ENCODE assay signal across 2 cellular contexts in genomic region chr6:57172136-57173055, GRCh38.
TF ChIP-seq lines count a peak whose summit lies in the region.

TSS of gene BAG2 (plus strand) at chr6:57172326. CDS start at chr6:57172698, 372 bp downstream.

TF ChIP-seq in HEK293, 187 proteins besides CTCF, POLR2A, EP300 and RAD21 (continues in another document):
- TF ChIP-seq REST (tag by site-specific recombination; IDR thresholded peaks at IDR 0.05) = peak; percentile 19; the same call in 1 of the 2 replicates
- no peak for TF ChIP-seq ZFP41 (tag by site-specific recombination; IDR thresholded peaks at IDR 0.05; ENCODE audit: borderline replicate concordance)
- TF ChIP-seq, protein P1, sequence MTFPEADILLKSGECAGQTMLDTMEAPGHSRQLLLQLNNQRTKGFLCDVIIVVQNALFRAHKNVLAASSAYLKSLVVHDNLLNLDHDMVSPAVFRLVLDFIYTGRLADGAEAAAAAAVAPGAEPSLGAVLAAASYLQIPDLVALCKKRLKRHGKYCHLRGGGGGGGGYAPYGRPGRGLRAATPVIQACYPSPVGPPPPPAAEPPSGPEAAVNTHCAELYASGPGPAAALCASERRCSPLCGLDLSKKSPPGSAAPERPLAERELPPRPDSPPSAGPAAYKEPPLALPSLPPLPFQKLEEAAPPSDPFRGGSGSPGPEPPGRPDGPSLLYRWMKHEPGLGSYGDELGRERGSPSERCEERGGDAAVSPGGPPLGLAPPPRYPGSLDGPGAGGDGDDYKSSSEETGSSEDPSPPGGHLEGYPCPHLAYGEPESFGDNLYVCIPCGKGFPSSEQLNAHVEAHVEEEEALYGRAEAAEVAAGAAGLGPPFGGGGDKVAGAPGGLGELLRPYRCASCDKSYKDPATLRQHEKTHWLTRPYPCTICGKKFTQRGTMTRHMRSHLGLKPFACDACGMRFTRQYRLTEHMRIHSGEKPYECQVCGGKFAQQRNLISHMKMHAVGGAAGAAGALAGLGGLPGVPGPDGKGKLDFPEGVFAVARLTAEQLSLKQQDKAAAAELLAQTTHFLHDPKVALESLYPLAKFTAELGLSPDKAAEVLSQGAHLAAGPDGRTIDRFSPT (tag by site-specific recombination; IDR thresholded peaks at IDR 0.05) = peak; percentile 57; the same call in 1 of the 2 replicates
- TF ChIP-seq ZNF701 (tag by site-specific recombination; IDR thresholded peaks at IDR 0.05) = no peak
- TF ChIP-seq ZNF114 (tag by site-specific recombination; IDR thresholded peaks at IDR 0.05) = no peak
- TF ChIP-seq, protein P2, sequence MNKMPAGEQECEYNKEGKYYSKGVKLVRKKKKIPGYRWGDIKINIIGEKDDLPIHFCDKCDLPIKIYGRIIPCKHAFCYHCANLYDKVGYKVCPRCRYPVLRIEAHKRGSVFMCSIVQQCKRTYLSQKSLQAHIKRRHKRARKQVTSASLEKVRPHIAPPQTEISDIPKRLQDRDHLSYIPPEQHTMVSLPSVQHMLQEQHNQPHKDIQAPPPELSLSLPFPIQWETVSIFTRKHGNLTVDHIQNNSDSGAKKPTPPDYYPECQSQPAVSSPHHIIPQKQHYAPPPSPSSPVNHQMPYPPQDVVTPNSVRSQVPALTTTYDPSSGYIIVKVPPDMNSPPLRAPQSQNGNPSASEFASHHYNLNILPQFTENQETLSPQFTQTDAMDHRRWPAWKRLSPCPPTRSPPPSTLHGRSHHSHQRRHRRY (tag by site-specific recombination; IDR thresholded peaks at IDR 0.05) = no peak
- TF ChIP-seq ZNF121 (tag by site-specific recombination; IDR thresholded peaks at IDR 0.05) = 0 out of 2 replicates have a peak, but pooled peaks have one; percentile 17
- TF ChIP-seq ZSCAN16 (tag by site-specific recombination; IDR thresholded peaks at IDR 0.05) = no peak
- TF ChIP-seq ZNF302 (tag by site-specific recombination; IDR thresholded peaks at IDR 0.05; ENCODE audit: low read depth) = no peak
- TF ChIP-seq ZBTB8A (tag by site-specific recombination; IDR thresholded peaks at IDR 0.05) = peak; percentile 98
- TF ChIP-seq ZNF341 (tag by site-specific recombination; IDR thresholded peaks at IDR 0.05; ENCODE audit: low read depth) = peak; percentile 55
- TF ChIP-seq, protein P3, sequence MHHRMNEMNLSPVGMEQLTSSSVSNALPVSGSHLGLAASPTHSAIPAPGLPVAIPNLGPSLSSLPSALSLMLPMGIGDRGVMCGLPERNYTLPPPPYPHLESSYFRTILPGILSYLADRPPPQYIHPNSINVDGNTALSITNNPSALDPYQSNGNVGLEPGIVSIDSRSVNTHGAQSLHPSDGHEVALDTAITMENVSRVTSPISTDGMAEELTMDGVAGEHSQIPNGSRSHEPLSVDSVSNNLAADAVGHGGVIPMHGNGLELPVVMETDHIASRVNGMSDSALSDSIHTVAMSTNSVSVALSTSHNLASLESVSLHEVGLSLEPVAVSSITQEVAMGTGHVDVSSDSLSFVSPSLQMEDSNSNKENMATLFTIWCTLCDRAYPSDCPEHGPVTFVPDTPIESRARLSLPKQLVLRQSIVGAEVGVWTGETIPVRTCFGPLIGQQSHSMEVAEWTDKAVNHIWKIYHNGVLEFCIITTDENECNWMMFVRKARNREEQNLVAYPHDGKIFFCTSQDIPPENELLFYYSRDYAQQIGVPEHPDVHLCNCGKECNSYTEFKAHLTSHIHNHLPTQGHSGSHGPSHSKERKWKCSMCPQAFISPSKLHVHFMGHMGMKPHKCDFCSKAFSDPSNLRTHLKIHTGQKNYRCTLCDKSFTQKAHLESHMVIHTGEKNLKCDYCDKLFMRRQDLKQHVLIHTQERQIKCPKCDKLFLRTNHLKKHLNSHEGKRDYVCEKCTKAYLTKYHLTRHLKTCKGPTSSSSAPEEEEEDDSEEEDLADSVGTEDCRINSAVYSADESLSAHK (tag by site-specific recombination; IDR thresholded peaks at IDR 0.05) = peak; percentile 6; the same call in 1 of the 2 replicates
- TF ChIP-seq ZNF707 (tag by site-specific recombination; IDR thresholded peaks at IDR 0.05) = no peak
- TF ChIP-seq GLIS2 (tag by site-specific recombination; IDR thresholded peaks at IDR 0.05) = peak; percentile 93
- no peak for TF ChIP-seq ZNF513 (tag by site-specific recombination; IDR thresholded peaks at IDR 0.05)
- TF ChIP-seq ZSCAN23 (tag by site-specific recombination; IDR thresholded peaks at IDR 0.05) = no peak
- no peak for TF ChIP-seq SALL2 (tag by site-specific recombination; IDR thresholded peaks at IDR 0.05; ENCODE audit: borderline replicate concordance)

TF ChIP-seq in SK-N-SH, 30 proteins besides CTCF, POLR2A, EP300 and RAD21 (continued from another document):
- TF ChIP-seq IRF3 (IDR thresholded peaks at IDR 0.05; ENCODE audit: low read depth, low read length) (no peak), RFX5 (IDR thresholded peaks at IDR 0.05; ENCODE audit: low read length) (no peak), MAX (IDR thresholded peaks at IDR 0.05; ENCODE audit: low read depth) (peak; percentile 33), SIN3A (IDR thresholded peaks at IDR 0.05; ENCODE audit: borderline replicate concordance, low read depth, low read length) (peak; percentile 11; the same call in 1 of the 2 replicates), NFIC (IDR thresholded peaks at IDR 0.05; ENCODE audit: borderline replicate concordance) (no peak), NRF1 (IDR thresholded peaks at IDR 0.05; ENCODE audit: low read depth, low read length) (no peak), FOXJ3 (CRISPR knock-in tag; IDR thresholded peaks at IDR 0.05) (no peak; the same call in 1 of the 2 replicates)
